In the genomic region with DNA sequence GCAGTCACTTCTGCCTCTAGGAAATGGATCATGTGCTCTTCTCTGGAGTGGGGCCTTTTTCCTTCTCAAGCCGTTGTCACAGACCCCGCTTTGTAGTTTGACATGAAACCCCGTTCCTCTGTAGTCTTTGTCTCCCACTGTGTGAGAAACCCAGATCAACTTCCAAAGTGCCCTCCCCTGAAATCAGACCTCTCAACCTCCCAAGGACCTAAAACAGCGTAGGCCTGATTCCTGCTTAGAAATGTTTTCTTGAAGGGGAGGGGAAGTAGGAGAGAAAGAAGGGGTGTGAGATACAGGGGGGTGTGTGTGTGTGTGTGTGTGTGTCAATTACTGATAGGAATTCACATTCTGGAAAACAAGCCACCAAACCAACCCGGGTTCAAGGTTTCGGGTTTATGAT, we compare ENCODE assay signal across 10 cellular contexts. TPM values are rescaled to one million over a fixed set of nuclear protein-coding genes. Genes with fewer than 3 reads are reported as not detected.
DNase-seq lines count a peak whose midpoint lies in the region; ATAC-seq, FAIRE-seq and TF ChIP-seq lines count a peak whose summit lies in the region.
"Had no signal": no experiment of that assay in that cellular context is flagged by ENCODE, and none has a peak within 500 bp of the region (broad histone marks: within the 10 kb centered on the region; RNA-seq: fewer than 3 reads in every experiment).

No MANE protein-coding gene starts in this region.

- DNase-seq in BJ (ENCODE audit: low read depth) (no peak), astrocyte (ENCODE audit: low read depth) (no peak), left kidney (ENCODE audit: low read depth, low spot score) (peak; percentile 55), NCI-H2227 (lab: John Stamatoyannopoulos, UW; ENCODE audit: unreplicated experiment) (no peak), NCI-H69 (lab: John Stamatoyannopoulos, UW) (no peak)

- H3K36me3 ChIP-seq in BJ (ENCODE audit: control insufficient read depth, insufficient read depth, low read length): no peaks in the 10 kb centered on the region
- no peaks in the 10 kb centered on the region for H3K36me3 ChIP-seq in HUES48 (ENCODE audit: control insufficient read depth, insufficient read depth, low read length)
- no peaks in the 10 kb centered on the region for H3K36me3 ChIP-seq in astrocyte (ENCODE audit: insufficient read depth, low read length)

- H3K79me2 ChIP-seq in astrocyte (ENCODE audit: insufficient read depth, low read length): peaks cover 62% of the 10 kb centered on the region

- H3K36me3 Mint-ChIP-seq in astrocyte (ENCODE audit: low read depth, unreplicated experiment): peaks cover 2% of the 10 kb centered on the region

- H3K4me3 ChIP-seq in BJ (ENCODE audit: low read depth, low read length) (peak overlapping the region; percentile 83), HUES48 (ENCODE audit: low read depth, low read length) (peak overlapping the region; percentile 94), astrocyte (ENCODE audit: insufficient read depth, low read depth, low read length) (peak overlapping the region; percentile 83)

- H3K27me3 ChIP-seq in BJ (ENCODE audit: control insufficient read depth, insufficient read depth, low read length): no peaks in the 10 kb centered on the region
- H3K27me3 ChIP-seq in HUES48 (ENCODE audit: control insufficient read depth, insufficient read depth, low read length): no peaks in the 10 kb centered on the region
- no peaks in the 10 kb centered on the region for H3K27me3 ChIP-seq in astrocyte (ENCODE audit: insufficient read depth, low read length)

- no peak overlapping the region for H2AFZ ChIP-seq in astrocyte (ENCODE audit: low read depth, low read length)

- peaks cover 34% of the 10 kb centered on the region for H3K4me1 Mint-ChIP-seq in astrocyte (ENCODE audit: low read depth, unreplicated experiment)

- H4K20me1 ChIP-seq in astrocyte (ENCODE audit: insufficient read depth, low read length): peaks cover 57% of the 10 kb centered on the region

- peak overlapping the region; percentile 95 for H3K4me2 ChIP-seq in astrocyte (ENCODE audit: low read length)

- TF ChIP-seq CTCF in BJ (IDR thresholded peaks at IDR 0.05; ENCODE audit: insufficient read depth, low read depth, low read length) (no peak), astrocyte (IDR thresholded peaks at IDR 0.05; ENCODE audit: insufficient read depth, low read depth, low read length) (no peak)

- peak overlapping the region; percentile 1 for H3K27ac ChIP-seq in HUES48 (ENCODE audit: low read depth, low read length)
- H3K27ac ChIP-seq in astrocyte (ENCODE audit: low read depth, low read length): no peak overlapping the region
- H3K27ac ChIP-seq: epithelial cell of prostate had no signal

- H3K9me3 Mint-ChIP-seq in astrocyte (ENCODE audit: unreplicated experiment): no peaks in the 10 kb centered on the region

- POLR2A ChIA-PET in BJ (lab: Charles Lee): no interaction called here

- no peak overlapping the region for H3K9ac ChIP-seq in HUES48 (ENCODE audit: low read depth, low read length)
- H3K9ac ChIP-seq in astrocyte (ENCODE audit: low read length): peak overlapping the region; percentile 93

- peaks cover 3% of the 10 kb centered on the region for H3K27me3 Mint-ChIP-seq in astrocyte (ENCODE audit: low read depth, unreplicated experiment)

- ATAC-seq in HG02973 (IDR thresholded peaks at IDR 0.05; ENCODE audit: unreplicated experiment) (no peak), GM21447 (IDR thresholded peaks at IDR 0.05; ENCODE audit: unreplicated experiment) (no peak)

- H3K9me3 ChIP-seq in HUES48 (ENCODE audit: control insufficient read depth, insufficient read depth, low read length) (no peaks in the 10 kb centered on the region), astrocyte (ENCODE audit: insufficient read depth, low read depth, low read length) (no peaks in the 10 kb centered on the region)

- FAIRE-seq in astrocyte (lab: Jason Lieb, UNC): no peak

- H3K4me3 Mint-ChIP-seq in astrocyte (ENCODE audit: unreplicated experiment): peak overlapping the region; percentile 97

- peaks cover 41% of the 10 kb centered on the region for H3K4me1 ChIP-seq in HUES48 (ENCODE audit: control insufficient read depth, insufficient read depth, low read length)
- peaks cover 36% of the 10 kb centered on the region for H3K4me1 ChIP-seq in astrocyte (ENCODE audit: insufficient read depth, low read length)

- H3K27ac Mint-ChIP-seq in astrocyte (ENCODE audit: unreplicated experiment): peak overlapping the region; percentile 85

- CTCF ChIA-PET in BJ (lab: Yijun Ruan, JAX): interaction anchor here (0.9 to 17.7 kb wide), 6 partner anchors 12 to 72 kb away, joined by 3 to 442 read pairs (median 8); partner anchors contain the start of gene RHBDF2

RNA-seq across cellular contexts. Expression of gene UBE2O, which starts 1.5 kb away (rescaled TPM):
- polyA plus RNA-seq in BJ (2011; rRNA removed): 7.0 and 11.1 TPM in 2 replicates
- 22.8 and 24.3 TPM in 2 replicates for polyA minus RNA-seq in BJ (2011; rRNA and poly(A)+ RNA removed)
- 25.8 and 26.0 TPM in 2 replicates for total RNA-seq in astrocyte

RNA-seq across cellular contexts. Expression of gene AANAT, which starts 15.9 kb away (rescaled TPM):
- not detected in 2 replicates for polyA plus RNA-seq in BJ (2011; rRNA removed)
- polyA minus RNA-seq in BJ (2011; rRNA and poly(A)+ RNA removed): not detected in 2 replicates
- total RNA-seq in astrocyte: 0.19 TPM in 1 of 2 replicates, not detected in the other
- total RNA-seq: M059J had no signal

RNA-seq across cellular contexts. Expression of gene RHBDF2, which starts 49.7 kb away (rescaled TPM):
- 6.4 and 8.9 TPM in 2 replicates for polyA plus RNA-seq in BJ (2011; rRNA removed)
- polyA minus RNA-seq in BJ (2011; rRNA and poly(A)+ RNA removed): 4.9 and 6.2 TPM in 2 replicates
- total RNA-seq in astrocyte: 27.0 and 30.7 TPM in 2 replicates
